2 cellular contexts compared by ENCODE assay signal in genomic region chr5:144247131-144247530, GRCh38.
TF ChIP-seq lines count a peak whose summit lies in the region.

No MANE protein-coding gene starts in this region.

TF ChIP-seq in SK-N-SH, 30 proteins besides CTCF, POLR2A, EP300 and RAD21:
- TF ChIP-seq REST (IDR thresholded peaks at IDR 0.05; ENCODE audit: low read depth, low read length) (no peak), CHD2 (IDR thresholded peaks at IDR 0.05; ENCODE audit: low read length, partially characterized antibody) (no peak), NRF1 (IDR thresholded peaks at IDR 0.05; ENCODE audit: low read depth, low read length) (no peak), JUND (IDR thresholded peaks at IDR 0.05) (no peak)
TF ChIP-seq in SK-N-SH: peak in this region for 0.

TF ChIP-seq in SK-N-SH treated with all-trans-retinoic acid at 6 μM for 48 hours, 23 proteins besides CTCF, POLR2A, EP300 and RAD21 (continued from another document):
- TF ChIP-seq TSHZ2 (CRISPR knock-in tag; IDR thresholded peaks at IDR 0.05) = no peak
- no peak for TF ChIP-seq ISL1 (CRISPR knock-in tag; IDR thresholded peaks at IDR 0.05)
- TF ChIP-seq ARNTL (CRISPR knock-in tag; IDR thresholded peaks at IDR 0.05; ENCODE audit: borderline replicate concordance, low read depth) = no peak
- TF ChIP-seq CSDC2 (CRISPR knock-in tag; IDR thresholded peaks at IDR 0.05) = no peak
- no peak for TF ChIP-seq ZC3H10 (CRISPR knock-in tag; IDR thresholded peaks at IDR 0.05)
- TF ChIP-seq ESRRG (CRISPR knock-in tag; IDR thresholded peaks at IDR 0.05) = no peak
- no peak for TF ChIP-seq CREB5 (CRISPR knock-in tag; IDR thresholded peaks at IDR 0.05; ENCODE audit: low read depth)
- TF ChIP-seq BACH2 (CRISPR knock-in tag; IDR thresholded peaks at IDR 0.05; ENCODE audit: borderline replicate concordance) = no peak
- no peak for TF ChIP-seq TCF4 (CRISPR knock-in tag; IDR thresholded peaks at IDR 0.05; ENCODE audit: borderline replicate concordance)
- no peak for TF ChIP-seq SNAI2 (CRISPR knock-in tag; IDR thresholded peaks at IDR 0.05)
- no peak for TF ChIP-seq ZNF8 (CRISPR knock-in tag; IDR thresholded peaks at IDR 0.05)
- TF ChIP-seq ZFP30 (CRISPR knock-in tag; IDR thresholded peaks at IDR 0.05) = no peak
